1 cellular context compared by ENCODE assay signal in the genomic region with DNA sequence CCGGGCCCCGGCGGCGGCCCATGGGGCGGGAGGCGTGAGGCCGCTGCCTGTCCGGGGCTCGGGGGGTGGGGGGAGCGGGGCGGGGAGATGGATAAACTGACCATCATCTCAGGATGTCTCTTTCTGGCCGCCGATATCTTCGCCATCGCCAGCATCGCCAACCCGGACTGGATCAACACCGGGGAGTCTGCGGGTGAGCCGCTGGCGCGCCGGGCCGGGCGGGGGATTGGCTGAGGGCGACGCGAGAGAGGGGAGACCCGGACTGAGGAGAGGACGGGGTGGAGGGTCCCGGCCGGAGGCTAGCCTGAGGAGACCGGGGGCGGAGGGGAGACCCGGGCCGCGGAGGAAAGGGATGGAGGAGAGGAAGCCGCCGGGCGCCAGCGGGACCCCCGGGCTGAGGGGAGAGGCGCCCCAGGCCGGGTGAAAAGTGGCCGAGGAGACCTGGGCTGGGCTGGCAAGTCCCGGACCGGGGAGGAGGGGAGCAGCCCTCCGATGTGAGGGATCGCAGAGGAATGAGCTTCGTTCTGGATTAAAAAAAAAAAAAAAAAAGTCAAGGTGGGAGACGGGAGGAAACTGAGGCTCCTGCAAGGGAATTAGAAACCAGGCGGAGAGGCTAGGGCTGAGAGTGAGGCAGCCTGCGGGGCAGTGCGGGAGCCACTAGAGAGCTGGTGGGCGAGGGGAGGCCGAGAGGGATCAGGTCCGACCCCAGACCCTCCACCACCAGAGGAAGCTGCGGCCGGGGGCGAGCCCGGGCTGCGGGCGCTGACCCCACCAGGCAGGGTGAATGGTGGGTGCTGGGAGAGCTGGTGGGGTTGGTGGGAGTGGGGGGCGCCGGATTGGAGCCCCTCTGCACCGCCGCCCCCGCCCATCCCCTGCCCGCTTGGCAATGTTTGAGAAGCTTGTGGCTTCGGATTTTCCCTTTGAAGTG.
TF ChIP-seq lines count a peak whose summit lies in the region.

No MANE protein-coding gene starts in this region.

TF ChIP-seq in HepG2, 621 proteins besides CTCF, POLR2A, EP300 and RAD21 (continued from another document):
- TF ChIP-seq, protein P1, sequence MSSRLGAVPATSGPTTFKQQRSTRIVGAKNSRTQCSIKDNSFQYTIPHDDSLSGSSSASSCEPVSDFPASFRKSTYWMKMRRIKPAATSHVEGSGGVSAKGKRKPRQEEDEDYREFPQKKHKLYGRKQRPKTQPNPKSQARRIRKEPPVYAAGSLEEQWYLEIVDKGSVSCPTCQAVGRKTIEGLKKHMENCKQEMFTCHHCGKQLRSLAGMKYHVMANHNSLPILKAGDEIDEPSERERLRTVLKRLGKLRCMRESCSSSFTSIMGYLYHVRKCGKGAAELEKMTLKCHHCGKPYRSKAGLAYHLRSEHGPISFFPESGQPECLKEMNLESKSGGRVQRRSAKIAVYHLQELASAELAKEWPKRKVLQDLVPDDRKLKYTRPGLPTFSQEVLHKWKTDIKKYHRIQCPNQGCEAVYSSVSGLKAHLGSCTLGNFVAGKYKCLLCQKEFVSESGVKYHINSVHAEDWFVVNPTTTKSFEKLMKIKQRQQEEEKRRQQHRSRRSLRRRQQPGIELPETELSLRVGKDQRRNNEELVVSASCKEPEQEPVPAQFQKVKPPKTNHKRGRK (CRISPR knock-in tag; IDR thresholded peaks at IDR 0.05), result no peak
- 0 out of 2 replicates have a peak, but pooled peaks have one; percentile 72 for TF ChIP-seq THAP8 (CRISPR knock-in tag; IDR thresholded peaks at IDR 0.05; ENCODE audit: borderline replicate concordance)
- TF ChIP-seq MAF1 (CRISPR knock-in tag; IDR thresholded peaks at IDR 0.05; ENCODE audit: borderline replicate concordance), result 0 out of 2 replicates have a peak, but pooled peaks have one; percentile 58
- no peak for TF ChIP-seq HNF4G (IDR thresholded peaks at IDR 0.05; ENCODE audit: borderline replicate concordance, low read depth, low read length)
- TF ChIP-seq HNF4G (CRISPR knock-in tag; IDR thresholded peaks at IDR 0.05; ENCODE audit: borderline replicate concordance, low read depth), result 0 out of 2 replicates have a peak, but pooled peaks have one; percentile 13
- no peak for TF ChIP-seq ZNF407 (CRISPR knock-in tag; IDR thresholded peaks at IDR 0.05; ENCODE audit: not compliant biosample characterization)
- TF ChIP-seq ZBTB2 (CRISPR knock-in tag; IDR thresholded peaks at IDR 0.05; ENCODE audit: low read depth), result no peak; the same call in 1 of the 2 replicates
- TF ChIP-seq MED1 (CRISPR knock-in tag; IDR thresholded peaks at IDR 0.05), result no peak
- 0 out of 2 replicates have a peak, but pooled peaks have one; percentile 13 for TF ChIP-seq HOXA9 (CRISPR knock-in tag; IDR thresholded peaks at IDR 0.05; ENCODE audit: borderline replicate concordance)
- no peak for TF ChIP-seq ZBTB39 (CRISPR knock-in tag; IDR thresholded peaks at IDR 0.05)
- no peak for TF ChIP-seq ZNF33A (CRISPR knock-in tag; IDR thresholded peaks at IDR 0.05; ENCODE audit: borderline replicate concordance)
- TF ChIP-seq IKZF5 (CRISPR knock-in tag; IDR thresholded peaks at IDR 0.05), result 0 out of 2 replicates have a peak, but pooled peaks have one; percentile 33
- TF ChIP-seq ZNF800 (CRISPR knock-in tag; IDR thresholded peaks at IDR 0.05), result peak; percentile 47; the same call in 1 of the 2 replicates
- 0 out of 2 replicates have a peak, but pooled peaks have one; percentile 11 for TF ChIP-seq PHF8 (CRISPR knock-in tag; IDR thresholded peaks at IDR 0.05)
- no peak for TF ChIP-seq CREM (IDR thresholded peaks at IDR 0.05)
- TF ChIP-seq CREM (CRISPR knock-in tag; IDR thresholded peaks at IDR 0.05), result no peak
- TF ChIP-seq CBX2 (IDR thresholded peaks at IDR 0.05; ENCODE audit: low read depth, low read length), result no peak
- no peak for TF ChIP-seq CBX2 (CRISPR knock-in tag; IDR thresholded peaks at IDR 0.05; ENCODE audit: low read depth)
- TF ChIP-seq HHEX (CRISPR knock-in tag; IDR thresholded peaks at IDR 0.05), result no peak
- TF ChIP-seq HOXA3 (CRISPR knock-in tag; IDR thresholded peaks at IDR 0.05), result peak; percentile 30; the same call in 1 of the 2 replicates
- no peak for TF ChIP-seq NCOA2 (CRISPR knock-in tag; IDR thresholded peaks at IDR 0.05)
- TF ChIP-seq PRMT3 (CRISPR knock-in tag; IDR thresholded peaks at IDR 0.05; ENCODE audit: borderline replicate concordance, low read depth), result no peak
- TF ChIP-seq NR2F6 (IDR thresholded peaks at IDR 0.05), result no peak
- TF ChIP-seq NR2F6 (CRISPR knock-in tag; IDR thresholded peaks at IDR 0.05), result no peak
- peak; percentile 3; the same call in 1 of the 2 replicates for TF ChIP-seq MAZ (IDR thresholded peaks at IDR 0.05; ENCODE audit: borderline replicate concordance, low read depth, low read length)
- TF ChIP-seq MAZ (CRISPR knock-in tag; IDR thresholded peaks at IDR 0.05; ENCODE audit: low read depth), result peak; percentile 18; the same call in 1 of the 2 replicates
- TF ChIP-seq ZNF274 (CRISPR knock-in tag; IDR thresholded peaks at IDR 0.05), result 0 out of 2 replicates have a peak, but pooled peaks have one; percentile 15
- no peak for TF ChIP-seq ZNF20 (CRISPR knock-in tag; IDR thresholded peaks at IDR 0.05)
- TF ChIP-seq BRD4 (CRISPR knock-in tag; IDR thresholded peaks at IDR 0.05), result 0 out of 2 replicates have a peak, but pooled peaks have one; percentile 38
- no peak for TF ChIP-seq LCORL (IDR thresholded peaks at IDR 0.05)
- no peak for TF ChIP-seq LCORL (CRISPR knock-in tag; IDR thresholded peaks at IDR 0.05)
- TF ChIP-seq HNRNPK (IDR thresholded peaks at IDR 0.05; ENCODE audit: low read depth, low read length, poor library complexity, severe bottlenecking), result peak; percentile 58
